In the genomic region with DNA sequence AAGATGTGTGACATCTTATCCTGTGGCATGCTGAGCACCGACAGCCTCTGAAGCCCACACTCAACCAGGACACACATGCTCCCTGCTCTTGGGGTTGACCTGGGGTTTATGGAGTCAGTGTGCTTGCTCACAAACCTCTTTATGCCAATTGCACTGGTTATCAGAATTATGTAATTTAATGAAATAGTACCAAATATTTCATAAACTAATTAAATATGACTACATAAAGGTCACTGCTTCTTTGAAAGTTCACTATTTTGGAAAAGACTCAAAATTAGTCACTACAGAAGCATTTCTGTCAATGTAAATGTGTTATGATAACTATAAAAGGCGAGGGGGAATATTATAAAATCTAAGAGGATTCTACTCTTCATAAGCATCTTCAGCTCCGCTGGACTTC, we compare ENCODE assay signal across 23 cellular contexts.
"Had no signal": no experiment of that assay in that cellular context is flagged by ENCODE, and none has a peak within 500 bp of the region (broad histone marks: within the 10 kb centered on the region; RNA-seq: fewer than 3 reads in every experiment).

No MANE protein-coding gene starts in this region.

- H3K4me1 ChIP-seq: parathyroid adenoma had no signal

- H3K27me3 ChIP-seq: gastroesophageal sphincter, hepatocyte, neural progenitor cell had no signal

- H3K4me3 Mint-ChIP-seq: activated CD4-positive, alpha-beta memory T cell treated with anti-CD3 and anti-CD28 coated beads for 36 hours; activated CD4-positive, alpha-beta T cell treated with anti-CD3 and anti-CD28 coated beads, Interleukin-2, amount 10 ng/mL, durations not matched to agents 24 days and 14 days; activated T-helper 1 cell treated with anti-CD3 and anti-CD28 coated beads, Interleukin-12 subunit alpha, Interleukin-12 subunit beta, Interleukin-2, Interleukin-4 antibody, amounts not matched to agents 30 ng/mL and 10 ng/mL and 1 ng/mL, durations not matched to agents 14 hours and 24 hours and 36 hours; mesothelial cell of epicardium; natural killer cell; neural progenitor cell had no signal

- ATAC-seq: gastroesophageal sphincter, left cardiac atrium, natural killer cell, psoas muscle had no signal

- H3K4me1 Mint-ChIP-seq: activated CD4-positive, alpha-beta T cell treated with anti-CD3 and anti-CD28 coated beads, Interleukin-2, amount 10 ng/mL, durations not matched to agents 24 days and 14 days; natural killer cell had no signal

- DNase-seq: activated CD4-positive, alpha-beta memory T cell treated with anti-CD3 and anti-CD28 coated beads for 36 hours; activated CD4-positive, alpha-beta T cell treated with anti-CD3 and anti-CD28 coated beads, Interleukin-2, amount 10 ng/mL, durations not matched to agents 24 days and 14 days; activated CD4-positive, CD25-positive, alpha-beta regulatory T cell treated with anti-CD3 and anti-CD28 coated beads, Interleukin-2, amount 50 U/mL, for 72 hours; activated CD8-positive, alpha-beta memory T cell treated with anti-CD3 and anti-CD28 coated beads, Interleukin-2, amount 50 U/mL, for 4 hours; activated gamma-delta T cell treated with Interleukin-2 at 50 U/mL for 16 hours; activated naive CD4-positive, alpha-beta T cell treated with anti-CD3 and anti-CD28 coated beads, Interleukin-2, amount 50 U/mL, for 16 hours; activated T-cell treated with anti-CD3 and anti-CD28 coated beads, Interleukin-2, amount 50 U/mL, for 1 hour; amniotic stem cell; central memory CD4-positive, alpha-beta T cell; effector CD8-positive, alpha-beta T cell; left cardiac atrium; natural killer cell; occipital lobe; psoas muscle; stimulated activated CD4-positive, alpha-beta T cell treated with anti-CD3 and anti-CD28 coated beads, Interleukin-15, amount 100 ng/mL, for 24 hours; stimulated activated naive CD4-positive, alpha-beta T cell treated with Interleukin-2 at 50 U/mL for 16 hours; T-helper 2 cell had no signal

- H3K4me3 ChIP-seq: gastroesophageal sphincter, hepatocyte, neural progenitor cell, psoas muscle had no signal

- H3K79me2 ChIP-seq: hepatocyte, parathyroid adenoma had no signal

- H3K9ac ChIP-seq: neural progenitor cell, parathyroid adenoma had no signal

- H3K36me3 Mint-ChIP-seq: activated CD4-positive, alpha-beta memory T cell treated with anti-CD3 and anti-CD28 coated beads for 36 hours; mesothelial cell of epicardium; natural killer cell had no signal

- H3K27ac Mint-ChIP-seq: activated CD4-positive, alpha-beta memory T cell treated with anti-CD3 and anti-CD28 coated beads for 36 hours; activated CD4-positive, alpha-beta T cell treated with anti-CD3 and anti-CD28 coated beads, Interleukin-2, amount 10 ng/mL, durations not matched to agents 24 days and 14 days; activated T-helper 1 cell treated with anti-CD3 and anti-CD28 coated beads, Interleukin-12 subunit alpha, Interleukin-12 subunit beta, Interleukin-2, Interleukin-4 antibody, amounts not matched to agents 30 ng/mL and 10 ng/mL and 1 ng/mL, durations not matched to agents 14 hours and 24 hours and 36 hours; mesothelial cell of epicardium; natural killer cell; neural progenitor cell had no signal

- H3K27ac ChIP-seq: gastroesophageal sphincter, hepatocyte, neural progenitor cell, parathyroid adenoma, psoas muscle had no signal

- H3K9me3 ChIP-seq: gastroesophageal sphincter, psoas muscle had no signal

- H3K4me2 ChIP-seq: hepatocyte, neural progenitor cell had no signal

- H3K9me3 Mint-ChIP-seq: activated CD4-positive, alpha-beta T cell treated with anti-CD3 and anti-CD28 coated beads, Interleukin-2, amount 10 ng/mL, durations not matched to agents 24 days and 14 days; activated T-helper 1 cell treated with anti-CD3 and anti-CD28 coated beads, Interleukin-12 subunit alpha, Interleukin-12 subunit beta, Interleukin-2, Interleukin-4 antibody, amounts not matched to agents 30 ng/mL and 10 ng/mL and 1 ng/mL, durations not matched to agents 14 hours and 24 hours and 36 hours; natural killer cell had no signal

- H2AFZ ChIP-seq: hepatocyte, neural progenitor cell, parathyroid adenoma had no signal

- H3K36me3 ChIP-seq: gastroesophageal sphincter, neural progenitor cell had no signal
